Comparison of ENCODE assay signal across 12 cellular contexts in genomic region chr11:96015911-96016565, GRCh38.
A peak's percentile ranks its signal among the peaks of the same experiment; 100 is the strongest.
DNase-seq lines count a peak whose midpoint lies in the region; ATAC-seq, FAIRE-seq and TF ChIP-seq lines count a peak whose summit lies in the region.
"Had no signal": no experiment of that assay in that cellular context is flagged by ENCODE, and none has a peak within 500 bp of the region (broad histone marks: within the 10 kb centered on the region; RNA-seq: fewer than 3 reads in every experiment).

No MANE protein-coding gene starts in this region.

- peaks cover 10% of the 10 kb centered on the region for H3K4me1 Mint-ChIP-seq in nephron progenitor cell

- peak overlapping the region; percentile 1 for H3K4me3 Mint-ChIP-seq in nephron progenitor cell

- FAIRE-seq in RCC 7860 (lab: Jason Lieb, UNC): peak; percentile 72
- FAIRE-seq: G401.6 had no signal

- H3K27ac Mint-ChIP-seq in activated naive CD4-positive, alpha-beta T cell treated with anti-CD3 and anti-CD28 coated beads, Interleukin-2, amount 50 U/mL, for 72 hours: peak overlapping the region; percentile 46 to 56
- H3K27ac Mint-ChIP-seq in nephron progenitor cell: peak overlapping the region; percentile 88

- no peaks in the 10 kb centered on the region for H3K36me3 Mint-ChIP-seq in activated naive CD4-positive, alpha-beta T cell treated with anti-CD3 and anti-CD28 coated beads, Interleukin-2, amount 50 U/mL, for 72 hours
- H3K36me3 Mint-ChIP-seq in nephron progenitor cell (ENCODE audit: low read depth): no peaks in the 10 kb centered on the region

- H3K9me3 Mint-ChIP-seq in activated naive CD4-positive, alpha-beta T cell treated with anti-CD3 and anti-CD28 coated beads, Interleukin-2, amount 50 U/mL, for 72 hours: no peaks in the 10 kb centered on the region
- no peaks in the 10 kb centered on the region for H3K9me3 Mint-ChIP-seq in nephron progenitor cell

- DNase-seq in DMS53 (lab: John Stamatoyannopoulos, UW) (peak; percentile 33), DMS53 treated with DMSO at 0.1 percent for 48 hours (lab: John Stamatoyannopoulos, UW; ENCODE audit: unreplicated experiment) (no peak), RCC 7860 (ENCODE audit: low spot score) (peak; percentile 57), nephron progenitor cell (no peak), NCI-H226 (no peak)
- no peak for DNase-seq in activated naive CD4-positive, alpha-beta T cell treated with anti-CD3 and anti-CD28 coated beads, Interleukin-2, amount 50 U/mL, for 72 hours (ENCODE audit: low spot score in 2 of 2)
- DNase-seq: left cardiac atrium; NCI-H1105; NK-92 treated with Interleukin-12 subunit alpha and Interleukin-12 subunit beta, amount 100 ng/mL, for 24 hours had no signal

- peak; percentile 8 to 24 for ATAC-seq in activated naive CD4-positive, alpha-beta T cell treated with anti-CD3 and anti-CD28 coated beads, Interleukin-2, amount 50 U/mL, for 72 hours
- no peak for ATAC-seq in HG02798 (IDR thresholded peaks at IDR 0.05; ENCODE audit: poor library complexity, unreplicated experiment)
- no peak for ATAC-seq in GM21723 (IDR thresholded peaks at IDR 0.05; ENCODE audit: unreplicated experiment)
- ATAC-seq: left cardiac atrium had no signal

- H3K27me3 Mint-ChIP-seq in nephron progenitor cell (ENCODE audit: low read depth, poor library complexity): peaks cover 2% of the 10 kb centered on the region

- no peak for TF ChIP-seq CTCF in nephron progenitor cell (IDR thresholded peaks at IDR 0.05)

Comparison
In these comparisons a context has a peak if more than half of its experiments do, and no peak if none do; other contexts are left out.
1. DNase-seq: peak in DMS53 (single experiment) and RCC 7860 (single experiment); none in DMS53 treated with DMSO at 0.1 percent for 48 hours (single experiment), activated naive CD4-positive, alpha-beta T cell treated with anti-CD3 and anti-CD28 coated beads, Interleukin-2, amount 50 U/mL, for 72 hours (0 of 2), nephron progenitor cell (single experiment) and NCI-H226 (single experiment).
2. ATAC-seq: peak in activated naive CD4-positive, alpha-beta T cell treated with anti-CD3 and anti-CD28 coated beads, Interleukin-2, amount 50 U/mL, for 72 hours (2 of 2); none in HG02798 (single experiment) and GM21723 (single experiment).